In the genomic region with DNA sequence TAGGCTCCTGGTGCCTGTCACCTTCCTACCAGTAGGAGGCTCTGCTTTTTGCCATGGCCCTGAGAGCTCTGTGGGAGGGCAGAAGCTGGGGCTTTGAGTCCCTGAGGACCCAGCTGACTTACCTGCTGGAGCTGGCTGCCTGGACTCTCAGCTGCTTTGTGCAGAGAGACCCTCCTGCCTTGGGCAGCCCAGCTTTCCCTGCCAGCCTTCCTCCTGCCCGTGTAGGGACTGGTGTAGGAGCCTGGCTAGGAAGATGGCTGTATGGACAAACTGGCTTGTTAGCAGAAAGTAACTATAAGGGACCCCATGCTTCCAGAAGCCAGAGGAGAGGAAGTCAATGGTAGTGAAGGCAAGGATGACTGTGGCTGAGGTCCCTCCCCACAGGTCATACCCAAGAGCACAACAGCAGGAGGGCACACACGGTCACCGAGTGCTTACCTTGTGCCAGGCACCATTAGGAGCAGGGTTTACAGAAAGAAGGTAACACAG, we compare ENCODE assay signal across 8 cellular contexts. TPM values are rescaled to one million over a fixed set of nuclear protein-coding genes. Genes with fewer than 3 reads are reported as not detected.
DNase-seq lines count a peak whose midpoint lies in the region; ATAC-seq and TF ChIP-seq lines count a peak whose summit lies in the region.

No MANE protein-coding gene starts in this region.

- no peaks in the 10 kb centered on the region for H3K9me3 Mint-ChIP-seq in neural crest cell

- H3K4me1 Mint-ChIP-seq in neural crest cell = peaks cover 49% of the 10 kb centered on the region

- peaks cover 22% of the 10 kb centered on the region for H3K4me1 ChIP-seq in RWPE2 (ENCODE audit: insufficient read depth, poor library complexity, severe bottlenecking)

- DNase-seq in activated T-cell treated with anti-CD3 and anti-CD28 coated beads for 48 hours (ENCODE audit: low read depth) (peak; percentile 15), activated T-cell treated with anti-CD3 and anti-CD28 coated beads for 4 hours (no peak), RWPE2 (ENCODE audit: low spot score) (no peak), epidermal melanocyte (ENCODE audit: insufficient read length, low spot score) (peak; percentile 23), neural crest cell (ENCODE audit: low read depth, low spot score) (no peak), C1 segment of cervical spinal cord (lab: John Stamatoyannopoulos, UW) (no peak), activated gamma-delta T cell (lab: John Stamatoyannopoulos, UW) (no peak)

- H3K27me3 ChIP-seq in RWPE2 (ENCODE audit: insufficient read depth, poor library complexity, severe bottlenecking) = no peaks in the 10 kb centered on the region

- peaks cover 46% of the 10 kb centered on the region for H3K36me3 ChIP-seq in RWPE2 (ENCODE audit: low read depth)

- peak overlapping the region; percentile 92 for H3K27ac ChIP-seq in RWPE2 (ENCODE audit: poor library complexity, severe bottlenecking)

- H3K36me3 Mint-ChIP-seq in neural crest cell (ENCODE audit: low read depth) = peaks cover 22% of the 10 kb centered on the region

- no peak overlapping the region for H3K4me3 ChIP-seq in RWPE2 (ENCODE audit: severe bottlenecking)

- ATAC-seq in HG03342 (IDR thresholded peaks at IDR 0.05; ENCODE audit: unreplicated experiment) = peak; percentile 69
- 0 out of 3 replicates have a peak, but pooled peaks have one; percentile 3 for ATAC-seq in RWPE2 (ENCODE audit: low read depth)

- no peaks in the 10 kb centered on the region for H3K27me3 Mint-ChIP-seq in neural crest cell (ENCODE audit: low read depth)

- peak overlapping the region; percentile 20 for H3K27ac Mint-ChIP-seq in neural crest cell (ENCODE audit: unreplicated experiment)

- H3K9me3 ChIP-seq in RWPE2 (ENCODE audit: severe bottlenecking) = no peaks in the 10 kb centered on the region

- H3K4me3 Mint-ChIP-seq in neural crest cell = peak overlapping the region; percentile 35

- TF ChIP-seq CTCF in RWPE2 (IDR thresholded peaks at IDR 0.05; ENCODE audit: poor library complexity, severe bottlenecking) = peak; percentile 25
- peak; percentile 68 for TF ChIP-seq CTCF in neural crest cell (conservative IDR thresholded peaks at IDR 0.05)

RNA-seq across cellular contexts. Expression of a gene that starts 9.7 kb away (rescaled TPM):
- 97.1 and 99.2 TPM in 2 replicates for total RNA-seq in neural crest cell

RNA-seq across cellular contexts. Expression of a gene that starts 25.9 kb away (rescaled TPM):
- 156 and 158 TPM in 2 replicates for total RNA-seq in neural crest cell

RNA-seq across cellular contexts. Expression of a gene that starts 43.3 kb away (rescaled TPM):
- total RNA-seq in neural crest cell = 100 and 102 TPM in 2 replicates

Comparison
In these comparisons a context has a peak if more than half of its experiments do, and no peak if none do; other contexts are left out.
1. DNase-seq: peak in activated T-cell treated with anti-CD3 and anti-CD28 coated beads for 48 hours (single experiment) and epidermal melanocyte (single experiment); none in activated T-cell treated with anti-CD3 and anti-CD28 coated beads for 4 hours (single experiment), RWPE2 (single experiment), neural crest cell (single experiment), C1 segment of cervical spinal cord (0 of 14) and activated gamma-delta T cell (single experiment).